Comparison of ENCODE assay signal across 15 cellular contexts in genomic region chr1:1004420-1004779, GRCh38. TPM values are rescaled to one million over a fixed set of nuclear protein-coding genes. Genes with fewer than 3 reads are reported as not detected.
DNase-seq lines count a peak whose midpoint lies in the region; ATAC-seq and TF ChIP-seq lines count a peak whose summit lies in the region.
"Had no signal": no experiment of that assay in that cellular context is flagged by ENCODE, and none has a peak within 500 bp of the region (broad histone marks: within the 10 kb centered on the region; RNA-seq: fewer than 3 reads in every experiment).

No MANE protein-coding gene starts in this region.

- no peaks in the 10 kb centered on the region for H3K27me3 ChIP-seq in Loucy (ENCODE audit: insufficient read depth, low read length, poor library complexity, severe bottlenecking)
- peaks cover 9 to 42% (median 27%) of the 10 kb centered on the region in 3 donors for H3K27me3 ChIP-seq in skeletal muscle tissue (ENCODE audit: control insufficient read depth in 3 of 3, insufficient read depth in 3 of 3, low read length in 3 of 3)

- H3K27me3 Mint-ChIP-seq in activated naive CD4-positive, alpha-beta T cell treated with anti-CD3 and anti-CD28 coated beads, Interleukin-2, amount 50 U/mL, for 24 hours: peaks cover 12% of the 10 kb centered on the region

- peak overlapping the region; percentile 86 for H3K27ac Mint-ChIP-seq in activated naive CD4-positive, alpha-beta T cell treated with anti-CD3 and anti-CD28 coated beads, Interleukin-2, amount 50 U/mL, for 24 hours

- H3K79me2 ChIP-seq in Loucy (ENCODE audit: insufficient read depth, low read length): peaks cover 19% of the 10 kb centered on the region; the same call in 1 of the 2 replicates

- H3K27ac ChIP-seq in skeletal muscle tissue (ENCODE audit: low read depth, low read length): no peak overlapping the region

- H4K20me1 ChIP-seq in Loucy (ENCODE audit: insufficient read depth, low read length, poor library complexity, severe bottlenecking): no peaks in the 10 kb centered on the region

- peaks cover 19% of the 10 kb centered on the region for H3K4me1 Mint-ChIP-seq in activated naive CD4-positive, alpha-beta T cell treated with anti-CD3 and anti-CD28 coated beads, Interleukin-2, amount 50 U/mL, for 24 hours

- peaks cover 4% of the 10 kb centered on the region for H3K36me3 Mint-ChIP-seq in activated naive CD4-positive, alpha-beta T cell treated with anti-CD3 and anti-CD28 coated beads, Interleukin-2, amount 50 U/mL, for 24 hours

- H3K9me3 ChIP-seq in Loucy (ENCODE audit: insufficient read depth, low read depth, low read length) (no peaks in the 10 kb centered on the region), skeletal muscle tissue (ENCODE audit: control insufficient read depth in 3 of 3, low read length in 3 of 3) (no peaks in the 10 kb centered on the region)
- H3K9me3 ChIP-seq: Peyer's patch had no signal

- no peaks in the 10 kb centered on the region for H3K9me2 ChIP-seq in Loucy (replicated peaks; ENCODE audit: low read depth, low read length)

- peak overlapping the region; percentile 62 for H3K4me3 ChIP-seq in Loucy (ENCODE audit: low read length, poor library complexity, severe bottlenecking)
- H3K4me3 ChIP-seq in skeletal muscle tissue (ENCODE audit: low read length in 3 of 3): peak overlapping the region in 1 of 3 donors; percentile 49

- H2AFZ ChIP-seq in Loucy (ENCODE audit: low read length): no peak overlapping the region

- H3K36me3 ChIP-seq in Loucy (ENCODE audit: insufficient read depth, low read length) (no peaks in the 10 kb centered on the region), skeletal muscle tissue (ENCODE audit: control insufficient read depth in 3 of 3, insufficient read depth in 3 of 3, low read length in 3 of 3) (no peaks in the 10 kb centered on the region)
- H3K36me3 ChIP-seq: Peyer's patch had no signal

- no peak for TF ChIP-seq CTCF in Loucy (conservative IDR thresholded peaks at IDR 0.05; ENCODE audit: low read length)

- no peaks in the 10 kb centered on the region for H3K9me3 Mint-ChIP-seq in activated naive CD4-positive, alpha-beta T cell treated with anti-CD3 and anti-CD28 coated beads, Interleukin-2, amount 50 U/mL, for 24 hours

- no peaks in the 10 kb centered on the region for H3F3A ChIP-seq in Loucy (ENCODE audit: low read depth)

- peak overlapping the region; percentile 86 for H3K4me2 ChIP-seq in Loucy (ENCODE audit: low read depth, low read length, poor library complexity, severe bottlenecking)

- H3K4me1 ChIP-seq in Loucy (ENCODE audit: insufficient read depth, low read length, poor library complexity, severe bottlenecking) (peaks cover 52% of the 10 kb centered on the region), skeletal muscle tissue (ENCODE audit: control insufficient read depth in 3 of 3, insufficient read depth in 3 of 3, low read length in 3 of 3) (peaks cover 23 to 35% (median 34%) of the 10 kb centered on the region in 3 donors)

- H3K9ac ChIP-seq in Loucy (ENCODE audit: low read depth, low read length, poor library complexity, severe bottlenecking): peak overlapping the region; percentile 66
- peak overlapping the region in 2 of 3 donors; percentile 50 to 62 for H3K9ac ChIP-seq in skeletal muscle tissue (ENCODE audit: low read depth in 1 of 3, low read length in 3 of 3)

- no peak for DNase-seq in activated naive CD4-positive, alpha-beta T cell treated with Interleukin-2 at 50 U/mL for 16 hours
- DNase-seq in islet precursor cell (peak; percentile 48), cerebellar cortex (ENCODE audit: low spot score) (no peak), NCI-H446 treated with DMSO at 0.1 percent for 48 hours (lab: John Stamatoyannopoulos, UW) (no peak)
- DNase-seq: amniotic stem cell; KG1; kidney glomerular epithelial cell; NCI-H1105; stimulated activated CD4-positive, alpha-beta T cell treated with anti-CD3 and anti-CD28 coated beads, Interleukin-2, amount 100 ng/mL, for 24 hours had no signal

- ATAC-seq in GM21576 (IDR thresholded peaks at IDR 0.05; ENCODE audit: unreplicated experiment): no peak
- ATAC-seq: sciatic nerve had no signal

- peak overlapping the region; percentile 15 for H3K4me3 Mint-ChIP-seq in activated naive CD4-positive, alpha-beta T cell treated with anti-CD3 and anti-CD28 coated beads, Interleukin-2, amount 50 U/mL, for 24 hours

RNA-seq across cellular contexts. Expression of gene HES4, which starts 4.5 kb away (rescaled TPM):
- total RNA-seq in skeletal muscle tissue: 7.3 TPM

RNA-seq across cellular contexts. Expression of gene ISG15, which starts 8.9 kb away (rescaled TPM):
- total RNA-seq in skeletal muscle tissue: 23.5 TPM

RNA-seq across cellular contexts. Expression of gene AGRN, which starts 15.5 kb away (rescaled TPM):
- total RNA-seq in skeletal muscle tissue: 14.6 TPM

RNA-seq across cellular contexts. Expression of gene PERM1, which starts 22.5 kb away (rescaled TPM):
- 3.1 TPM for total RNA-seq in skeletal muscle tissue
- total RNA-seq: sciatic nerve had no signal

RNA-seq across cellular contexts. Expression of gene PLEKHN1, which starts 38.1 kb away (rescaled TPM):
- not detected for total RNA-seq in skeletal muscle tissue
